9 cellular contexts compared by ENCODE assay signal in the genomic region with DNA sequence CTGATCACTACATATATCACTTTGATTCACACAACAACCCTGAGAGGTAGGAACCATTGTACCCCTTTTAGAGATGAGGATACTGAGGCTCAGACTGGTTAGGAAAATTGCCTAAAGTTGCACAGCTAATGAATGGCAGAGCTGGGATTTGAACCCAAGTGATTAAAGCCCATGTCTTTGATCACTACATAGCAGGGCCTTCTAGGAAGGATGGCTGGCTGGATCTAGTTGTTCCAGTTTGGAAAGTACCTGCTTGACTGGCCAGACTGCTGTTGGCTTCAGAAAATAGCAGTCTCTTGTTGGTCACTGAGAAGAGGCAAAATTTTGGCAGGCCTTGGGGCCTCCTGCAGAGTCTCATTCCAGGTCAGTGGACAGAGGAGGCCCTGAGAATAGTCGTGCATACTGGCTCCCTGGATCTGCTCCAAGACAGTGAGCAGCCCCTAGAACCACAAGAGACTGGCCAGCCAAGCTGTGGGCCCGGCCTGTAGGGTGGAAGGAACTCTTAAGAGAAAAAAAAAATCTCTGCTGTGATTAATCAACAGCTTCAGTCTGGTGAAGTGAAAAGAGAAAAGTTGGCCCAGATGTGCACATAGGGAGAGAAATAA. TPM values are rescaled to one million over a fixed set of nuclear protein-coding genes. Genes with fewer than 3 reads are reported as not detected.
DNase-seq lines count a peak whose midpoint lies in the region; ATAC-seq and TF ChIP-seq lines count a peak whose summit lies in the region.
"Had no signal": no experiment of that assay in that cellular context is flagged by ENCODE, and none has a peak within 500 bp of the region (broad histone marks: within the 10 kb centered on the region; RNA-seq: fewer than 3 reads in every experiment).

No MANE protein-coding gene starts in this region.

- no peak overlapping the region for H3K4me2 ChIP-seq in PC-3 (ENCODE audit: low read length)

- H3K27me3 ChIP-seq in PC-3 (ENCODE audit: low read length): no peaks in the 10 kb centered on the region
- H3K27me3 ChIP-seq: SJCRH30 had no signal

- intact Hi-C loops in PC-3 (cut with micrococcal nuclease): no loop called here

- peak overlapping the region; percentile 81 for H3K27ac Mint-ChIP-seq in neural crest cell (ENCODE audit: unreplicated experiment)

- CTCF ChIA-PET in PC-3 (lab: Charles Lee): no interaction called here

- H3K79me2 ChIP-seq in PC-3 (ENCODE audit: low read length): peaks cover 60% of the 10 kb centered on the region

- POLR2A ChIA-PET in PC-3 (lab: Charles Lee; ENCODE audit: unreplicated experiment): no interaction called here

- H3K9ac ChIP-seq in PC-3 (ENCODE audit: low read length): no peak overlapping the region

- H3K36me3 Mint-ChIP-seq in neural crest cell (ENCODE audit: low read depth): peaks cover 12% of the 10 kb centered on the region

- H3K4me1 Mint-ChIP-seq in neural crest cell: peaks cover 54% of the 10 kb centered on the region

- H3K4me3 Mint-ChIP-seq in neural crest cell: no peak overlapping the region

- peak overlapping the region; percentile 44 for H3K27ac ChIP-seq in PC-3 (ENCODE audit: low read length)
- H3K27ac ChIP-seq: SJCRH30 had no signal

- H3K4me1 ChIP-seq in PC-3 (ENCODE audit: insufficient read depth, low read length): peaks cover 11% of the 10 kb centered on the region; the same call in 1 of the 2 replicates

- DNase-seq in C1 segment of cervical spinal cord (lab: John Stamatoyannopoulos, UW) (peak in 10 of 14 donors; percentile 31 to 85 (median 58)), PC-3 (peak; percentile 39), fibroblast of the aortic adventitia (ENCODE audit: low read depth) (peak; percentile 96), neural crest cell (ENCODE audit: low read depth, low spot score) (no peak), NCI-H1048 (lab: John Stamatoyannopoulos, UW) (no peak)
- DNase-seq: SJCRH30 had no signal

- TF ChIP-seq CTCF in PC-3 (conservative IDR thresholded peaks at IDR 0.05; ENCODE audit: low read depth, low read length): no peak
- TF ChIP-seq CTCF in fibroblast of the aortic adventitia (IDR thresholded peaks at IDR 0.05; ENCODE audit: insufficient read depth, low read length): no peak
- TF ChIP-seq CTCF in neural crest cell (conservative IDR thresholded peaks at IDR 0.05): no peak

- no peaks in the 10 kb centered on the region for H3K9me3 Mint-ChIP-seq in neural crest cell

- H3K9me3 ChIP-seq in PC-3 (ENCODE audit: low read length): no peaks in the 10 kb centered on the region
- H3K9me3 ChIP-seq: SJCRH30 had no signal

- H3K9me2 ChIP-seq in PC-3 (replicated peaks; ENCODE audit: low read length): no peaks in the 10 kb centered on the region

- H3F3A ChIP-seq in PC-3 (ENCODE audit: low read length, unreplicated experiment): no peaks in the 10 kb centered on the region

- ATAC-seq in PC-3 (peak; percentile 22; the same call in 1 of the 2 replicates), HG03196 (IDR thresholded peaks at IDR 0.05; ENCODE audit: unreplicated experiment) (no peak), HG03354 (IDR thresholded peaks at IDR 0.05; ENCODE audit: poor library complexity, severe bottlenecking, unreplicated experiment) (no peak), HG02885 (IDR thresholded peaks at IDR 0.05; ENCODE audit: poor library complexity, unreplicated experiment) (no peak)

- no peaks in the 10 kb centered on the region for H4K20me1 ChIP-seq in PC-3 (ENCODE audit: low read length)

- no peaks in the 10 kb centered on the region for H3K27me3 Mint-ChIP-seq in neural crest cell (ENCODE audit: low read depth)

- no TSS peak for BruUV-seq in PC-3 (replicated peaks; lab: Mats Ljungman, UMichigan)

- peaks cover 26% of the 10 kb centered on the region for H3K36me3 ChIP-seq in PC-3 (ENCODE audit: low read depth, low read length)

- no peak overlapping the region for H2AFZ ChIP-seq in PC-3 (ENCODE audit: low read length)

- H3K4me3 ChIP-seq in PC-3 (ENCODE audit: low read length) (no peak overlapping the region), fibroblast of the aortic adventitia (ENCODE audit: low read depth, low read length) (no peak overlapping the region)
- H3K4me3 ChIP-seq: SJCRH30 had no signal

RNA-seq across cellular contexts. Expression of gene PPARD, which starts 17.5 kb away (rescaled TPM):
- total RNA-seq in PC-3 (2014; rRNA removed) (24.5 and 26.2 TPM in 2 replicates), fibroblast of the aortic adventitia (ENCODE audit: low replicate concordance) (1.3 and 10.4 TPM in 2 replicates), neural crest cell (25.6 and 26.3 TPM in 2 replicates)

Comparison
In these comparisons a context has a peak if more than half of its experiments do, and no peak if none do; other contexts are left out.
1. DNase-seq: peak in C1 segment of cervical spinal cord (10 of 14), PC-3 (single experiment) and fibroblast of the aortic adventitia (single experiment); none in neural crest cell (single experiment) and NCI-H1048 (single experiment).